In the genomic region with DNA sequence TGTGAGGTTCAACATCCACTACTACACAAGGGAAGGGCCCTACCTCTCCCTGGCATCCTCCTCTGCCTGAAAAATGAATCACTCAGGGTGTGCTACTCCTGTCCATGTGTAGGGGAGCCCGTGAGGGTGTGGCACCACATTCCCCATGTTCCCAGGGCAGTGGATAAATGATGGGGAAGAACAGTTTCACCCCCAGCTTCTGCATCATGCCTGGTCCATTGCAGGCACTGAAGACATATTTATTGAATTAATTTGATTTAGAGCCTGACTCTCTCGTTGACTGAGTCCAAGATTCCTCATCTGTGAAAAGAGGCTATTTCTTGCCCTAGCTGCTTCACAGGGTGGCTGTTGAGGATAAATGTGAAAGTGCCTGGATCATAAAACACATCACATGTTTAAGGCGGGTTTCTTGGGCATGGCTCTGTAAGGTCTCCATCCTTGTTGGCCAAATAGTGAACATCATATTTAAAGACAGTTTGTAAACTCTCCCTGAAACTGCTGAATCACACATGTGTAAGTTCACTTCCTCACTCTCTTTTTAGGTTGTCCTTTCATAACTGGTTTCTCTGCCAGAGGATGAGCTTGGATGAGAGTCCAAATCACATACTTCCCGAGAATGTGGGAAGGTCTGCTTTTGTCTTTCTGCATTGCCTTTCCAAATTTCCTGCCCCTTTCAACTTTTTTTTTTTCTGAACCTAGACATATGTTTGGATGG, we compare ENCODE assay signal across 1 cellular context.
TF ChIP-seq lines count a peak whose summit lies in the region.

No MANE protein-coding gene starts in this region.

TF ChIP-seq in A549, 52 proteins besides CTCF, POLR2A, EP300 and RAD21 (continued from another document):
- TF ChIP-seq, protein P1, sequence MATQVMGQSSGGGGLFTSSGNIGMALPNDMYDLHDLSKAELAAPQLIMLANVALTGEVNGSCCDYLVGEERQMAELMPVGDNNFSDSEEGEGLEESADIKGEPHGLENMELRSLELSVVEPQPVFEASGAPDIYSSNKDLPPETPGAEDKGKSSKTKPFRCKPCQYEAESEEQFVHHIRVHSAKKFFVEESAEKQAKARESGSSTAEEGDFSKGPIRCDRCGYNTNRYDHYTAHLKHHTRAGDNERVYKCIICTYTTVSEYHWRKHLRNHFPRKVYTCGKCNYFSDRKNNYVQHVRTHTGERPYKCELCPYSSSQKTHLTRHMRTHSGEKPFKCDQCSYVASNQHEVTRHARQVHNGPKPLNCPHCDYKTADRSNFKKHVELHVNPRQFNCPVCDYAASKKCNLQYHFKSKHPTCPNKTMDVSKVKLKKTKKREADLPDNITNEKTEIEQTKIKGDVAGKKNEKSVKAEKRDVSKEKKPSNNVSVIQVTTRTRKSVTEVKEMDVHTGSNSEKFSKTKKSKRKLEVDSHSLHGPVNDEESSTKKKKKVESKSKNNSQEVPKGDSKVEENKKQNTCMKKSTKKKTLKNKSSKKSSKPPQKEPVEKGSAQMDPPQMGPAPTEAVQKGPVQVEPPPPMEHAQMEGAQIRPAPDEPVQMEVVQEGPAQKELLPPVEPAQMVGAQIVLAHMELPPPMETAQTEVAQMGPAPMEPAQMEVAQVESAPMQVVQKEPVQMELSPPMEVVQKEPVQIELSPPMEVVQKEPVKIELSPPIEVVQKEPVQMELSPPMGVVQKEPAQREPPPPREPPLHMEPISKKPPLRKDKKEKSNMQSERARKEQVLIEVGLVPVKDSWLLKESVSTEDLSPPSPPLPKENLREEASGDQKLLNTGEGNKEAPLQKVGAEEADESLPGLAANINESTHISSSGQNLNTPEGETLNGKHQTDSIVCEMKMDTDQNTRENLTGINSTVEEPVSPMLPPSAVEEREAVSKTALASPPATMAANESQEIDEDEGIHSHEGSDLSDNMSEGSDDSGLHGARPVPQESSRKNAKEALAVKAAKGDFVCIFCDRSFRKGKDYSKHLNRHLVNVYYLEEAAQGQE (IDR thresholded peaks at IDR 0.05): no peak
- TF ChIP-seq, protein P2, sequence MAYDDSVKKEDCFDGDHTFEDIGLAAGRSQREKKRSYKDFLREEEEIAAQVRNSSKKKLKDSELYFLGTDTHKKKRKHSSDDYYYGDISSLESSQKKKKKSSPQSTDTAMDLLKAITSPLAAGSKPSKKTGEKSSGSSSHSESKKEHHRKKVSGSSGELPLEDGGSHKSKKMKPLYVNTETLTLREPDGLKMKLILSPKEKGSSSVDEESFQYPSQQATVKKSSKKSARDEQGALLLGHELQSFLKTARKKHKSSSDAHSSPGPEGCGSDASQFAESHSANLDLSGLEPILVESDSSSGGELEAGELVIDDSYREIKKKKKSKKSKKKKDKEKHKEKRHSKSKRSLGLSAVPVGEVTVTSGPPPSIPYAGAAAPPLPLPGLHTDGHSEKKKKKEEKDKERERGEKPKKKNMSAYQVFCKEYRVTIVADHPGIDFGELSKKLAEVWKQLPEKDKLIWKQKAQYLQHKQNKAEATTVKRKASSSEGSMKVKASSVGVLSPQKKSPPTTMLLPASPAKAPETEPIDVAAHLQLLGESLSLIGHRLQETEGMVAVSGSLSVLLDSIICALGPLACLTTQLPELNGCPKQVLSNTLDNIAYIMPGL (CRISPR knock-in tag; IDR thresholded peaks at IDR 0.05; ENCODE audit: borderline replicate concordance): no peak
- no peak for TF ChIP-seq RCOR1 (IDR thresholded peaks at IDR 0.05; ENCODE audit: low read depth, low read length)
- TF ChIP-seq HOXB13 (CRISPR knock-in tag; IDR thresholded peaks at IDR 0.05; ENCODE audit: low read depth): no peak
- TF ChIP-seq CHD4 (IDR thresholded peaks at IDR 0.05; ENCODE audit: borderline replicate concordance): no peak
- TF ChIP-seq, protein P3, sequence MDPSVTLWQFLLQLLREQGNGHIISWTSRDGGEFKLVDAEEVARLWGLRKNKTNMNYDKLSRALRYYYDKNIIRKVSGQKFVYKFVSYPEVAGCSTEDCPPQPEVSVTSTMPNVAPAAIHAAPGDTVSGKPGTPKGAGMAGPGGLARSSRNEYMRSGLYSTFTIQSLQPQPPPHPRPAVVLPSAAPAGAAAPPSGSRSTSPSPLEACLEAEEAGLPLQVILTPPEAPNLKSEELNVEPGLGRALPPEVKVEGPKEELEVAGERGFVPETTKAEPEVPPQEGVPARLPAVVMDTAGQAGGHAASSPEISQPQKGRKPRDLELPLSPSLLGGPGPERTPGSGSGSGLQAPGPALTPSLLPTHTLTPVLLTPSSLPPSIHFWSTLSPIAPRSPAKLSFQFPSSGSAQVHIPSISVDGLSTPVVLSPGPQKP (IDR thresholded peaks at IDR 0.05; ENCODE audit: low read depth, low read length): no peak
- TF ChIP-seq, protein P4, sequence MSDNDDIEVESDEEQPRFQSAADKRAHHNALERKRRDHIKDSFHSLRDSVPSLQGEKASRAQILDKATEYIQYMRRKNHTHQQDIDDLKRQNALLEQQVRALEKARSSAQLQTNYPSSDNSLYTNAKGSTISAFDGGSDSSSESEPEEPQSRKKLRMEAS (IDR thresholded peaks at IDR 0.05): no peak
- TF ChIP-seq BHLHE40 (IDR thresholded peaks at IDR 0.05; ENCODE audit: low read depth, low read length): no peak
- no peak for TF ChIP-seq EHF (CRISPR knock-in tag; IDR thresholded peaks at IDR 0.05)
- TF ChIP-seq, protein P5, sequence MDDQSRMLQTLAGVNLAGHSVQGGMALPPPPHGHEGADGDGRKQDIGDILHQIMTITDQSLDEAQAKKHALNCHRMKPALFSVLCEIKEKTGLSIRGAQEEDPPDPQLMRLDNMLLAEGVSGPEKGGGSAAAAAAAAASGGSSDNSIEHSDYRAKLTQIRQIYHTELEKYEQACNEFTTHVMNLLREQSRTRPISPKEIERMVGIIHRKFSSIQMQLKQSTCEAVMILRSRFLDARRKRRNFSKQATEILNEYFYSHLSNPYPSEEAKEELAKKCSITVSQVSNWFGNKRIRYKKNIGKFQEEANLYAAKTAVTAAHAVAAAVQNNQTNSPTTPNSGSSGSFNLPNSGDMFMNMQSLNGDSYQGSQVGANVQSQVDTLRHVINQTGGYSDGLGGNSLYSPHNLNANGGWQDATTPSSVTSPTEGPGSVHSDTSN (IDR thresholded peaks at IDR 0.05): no peak
- no peak for TF ChIP-seq TFCP2L1 (CRISPR knock-in tag; IDR thresholded peaks at IDR 0.05)
- no peak for TF ChIP-seq MAZ (IDR thresholded peaks at IDR 0.05; ENCODE audit: borderline replicate concordance, low read depth, low read length)
- no peak for TF ChIP-seq CBX2 (IDR thresholded peaks at IDR 0.05; ENCODE audit: borderline replicate concordance, low read depth)
